In the genomic region with DNA sequence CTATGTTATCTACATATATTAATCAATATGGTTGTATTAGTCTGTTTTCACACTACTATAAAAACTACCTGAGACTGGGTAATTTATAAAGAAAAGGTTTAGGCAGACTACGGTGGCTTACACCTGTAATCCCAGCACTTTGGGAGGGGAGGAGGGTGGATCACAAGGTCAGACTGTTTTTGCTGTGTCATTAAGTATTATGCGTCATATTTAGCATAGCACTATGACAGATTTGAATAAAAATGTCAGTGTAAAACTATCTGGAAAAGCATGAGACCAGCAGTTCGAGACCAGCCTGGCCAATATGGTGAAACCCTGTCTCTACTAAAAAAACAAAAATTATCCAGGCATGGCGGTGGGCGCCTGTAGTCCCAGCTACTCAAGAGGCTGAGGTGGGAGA, we compare ENCODE assay signal across 33 cellular contexts.
A peak's percentile ranks its signal among the peaks of the same experiment; 100 is the strongest.
DNase-seq lines count a peak whose midpoint lies in the region; ATAC-seq, FAIRE-seq and TF ChIP-seq lines count a peak whose summit lies in the region.
"Had no signal": no experiment of that assay in that cellular context is flagged by ENCODE, and none has a peak within 500 bp of the region (broad histone marks: within the 10 kb centered on the region; RNA-seq: fewer than 3 reads in every experiment).

No MANE protein-coding gene starts in this region.

- CTCF ChIA-PET in K562 (lab: Yijun Ruan, JAX; ENCODE audit: low intra/inter-chr PET ratio): no interaction called here

- H3K27ac Mint-ChIP-seq in GM23338: peak overlapping the region; percentile 52; the same call in 1 of the 2 replicates
- H3K27ac Mint-ChIP-seq: B cell; CD14-positive monocyte; CD4-positive, alpha-beta memory T cell; CD4-positive, alpha-beta T cell; CD4-positive, CD25-positive, alpha-beta regulatory T cell; CD8-positive, alpha-beta memory T cell; CD8-positive, alpha-beta T cell had no signal

- H3K4me3 ChIP-seq in GM23338: no peak overlapping the region
- H3K4me3 ChIP-seq in K562: no peak overlapping the region
- H3K4me3 ChIP-seq in breast epithelium: no peak overlapping the region
- H3K4me3 ChIP-seq: A549; BLaER1; BLaER1 treated with 17β-estradiol and CSF1 and Interleukin-3, amounts not matched to agents 10 nM and 100 nM had no signal

- H3F3A ChIP-seq in GM23338 (replicated peaks; ENCODE audit: low read depth): no peaks in the 10 kb centered on the region

- H2AFZ ChIP-seq in GM23338 (peak overlapping the region; percentile 6; the same call in 1 of the 2 replicates), K562 (ENCODE audit: low read depth, low read length) (no peak overlapping the region)

- POLR2A ChIA-PET in K562 (lab: Yijun Ruan, JAX): no interaction called here

- 2% methylated on average over 5 of the region's 5 CpGs for WGBS in K562 (ENCODE audit: insufficient coverage, low coverage, missing lambda C conversion rate)

- H3K9me2 ChIP-seq in GM23338 (ENCODE audit: insufficient read depth): no peaks in the 10 kb centered on the region

- H3K27ac ChIP-seq in GM23338 (ENCODE audit: low read depth): no peak overlapping the region
- H3K27ac ChIP-seq in K562 (ENCODE audit: extremely low read depth, low read depth, low read length): no peak overlapping the region
- H3K27ac ChIP-seq in breast epithelium: no peak overlapping the region
- H3K27ac ChIP-seq: 22Rv1; A549; BLaER1; BLaER1 treated with 17β-estradiol and CSF1 and Interleukin-3, amounts not matched to agents 10 nM and 100 nM; C4-2B had no signal

- H3K27me3 ChIP-seq in GM23338 (ENCODE audit: insufficient read depth) (no peaks in the 10 kb centered on the region), K562 (ENCODE audit: control insufficient read depth in 2 of 2, insufficient read depth in 2 of 2, low read length in 2 of 2) (no peaks in the 10 kb centered on the region), breast epithelium (no peaks in the 10 kb centered on the region)
- H3K27me3 ChIP-seq: BE2C; BLaER1; BLaER1 treated with 17β-estradiol and CSF1 and Interleukin-3, amounts not matched to agents 10 nM and 100 nM had no signal

- BruUV-seq in K562 (replicated peaks; lab: Mats Ljungman, UMichigan): no TSS peak

- peaks cover 4% of the 10 kb centered on the region for H3K27me3 Mint-ChIP-seq in GM23338 (ENCODE audit: insufficient read depth, low read depth, poor library complexity)
- H3K27me3 Mint-ChIP-seq: CD4-positive, alpha-beta memory T cell; CD4-positive, alpha-beta T cell; CD4-positive, CD25-positive, alpha-beta regulatory T cell; CD8-positive, alpha-beta memory T cell had no signal

- in situ Hi-C loops in K562 (cut with MboI): no loop called here

- H3K36me3 Mint-ChIP-seq in GM23338 (ENCODE audit: low read depth): no peaks in the 10 kb centered on the region
- H3K36me3 Mint-ChIP-seq: CD14-positive monocyte; CD4-positive, alpha-beta memory T cell; CD4-positive, CD25-positive, alpha-beta regulatory T cell; CD8-positive, alpha-beta memory T cell; CD8-positive, alpha-beta T cell had no signal

- H3K4me1 Mint-ChIP-seq in GM23338: no peaks in the 10 kb centered on the region; the same call in 2 of the 3 replicates
- H3K4me1 Mint-ChIP-seq: B cell; CD14-positive monocyte; CD4-positive, alpha-beta memory T cell; CD4-positive, CD25-positive, alpha-beta regulatory T cell; CD8-positive, alpha-beta memory T cell had no signal

- no peaks in the 10 kb centered on the region for H3K9me1 ChIP-seq in K562 (ENCODE audit: control insufficient read depth, insufficient read depth, low read length)

- no peak overlapping the region for H3K4me2 ChIP-seq in GM23338
- no peak overlapping the region for H3K4me2 ChIP-seq in K562 (ENCODE audit: insufficient read depth, low read length)
- H3K4me2 ChIP-seq: A549; BLaER1; BLaER1 treated with 17β-estradiol and CSF1 and Interleukin-3, amounts not matched to agents 10 nM and 100 nM had no signal

- TF ChIP-seq POLR2A in K562 (conservative IDR thresholded peaks at IDR 0.05) (no peak), H54 (IDR thresholded peaks at IDR 0.05; ENCODE audit: low read depth, low read length) (no peak), breast epithelium (IDR thresholded peaks at IDR 0.05) (no peak)

- TF ChIP-seq CTCF in GM23338 (conservative IDR thresholded peaks at IDR 0.05; ENCODE audit: low read depth in 2 of 2) (no peak), K562 (IDR thresholded peaks at IDR 0.05 in 2 of 3, conservative IDR thresholded peaks at IDR 0.05 in 1 of 3; ENCODE audit: insufficient read depth in 2 of 3, low read depth in 1 of 3, low read length in 3 of 3) (no peak), breast epithelium (IDR thresholded peaks at IDR 0.05) (no peak)

- FAIRE-seq in K562 (lab: Jason Lieb, UNC) (no peak), H54 (lab: Jason Lieb, UNC) (no peak)
- FAIRE-seq: A204.1, A549, D721Med had no signal

- H3K4me1 ChIP-seq in GM23338 (ENCODE audit: insufficient read depth) (no peaks in the 10 kb centered on the region), K562 (replicated peaks in 1 of 2; ENCODE audit: control insufficient read depth in 2 of 2, insufficient read depth in 2 of 2, low read length in 2 of 2) (no peaks in the 10 kb centered on the region), breast epithelium (no peaks in the 10 kb centered on the region)
- H3K4me1 ChIP-seq: A549; BLaER1; BLaER1 treated with 17β-estradiol and CSF1 and Interleukin-3, amounts not matched to agents 10 nM and 100 nM; Caco-2 had no signal

- H3K4me3 Mint-ChIP-seq in GM23338: no peak overlapping the region
- H3K4me3 Mint-ChIP-seq: B cell; CD14-positive monocyte; CD4-positive, alpha-beta memory T cell; CD4-positive, alpha-beta T cell; CD4-positive, CD25-positive, alpha-beta regulatory T cell; CD8-positive, alpha-beta memory T cell; CD8-positive, alpha-beta T cell had no signal

- TF ChIP-seq EP300 in K562 (IDR thresholded peaks at IDR 0.05; ENCODE audit: low read length): no peak

- H3K36me3 ChIP-seq in GM23338 (ENCODE audit: insufficient read depth): no peaks in the 10 kb centered on the region
- no peaks in the 10 kb centered on the region for H3K36me3 ChIP-seq in K562 (ENCODE audit: control insufficient read depth, insufficient read depth, low read length)
- H3K36me3 ChIP-seq in breast epithelium: no peaks in the 10 kb centered on the region
- H3K36me3 ChIP-seq: BE2C; BLaER1; BLaER1 treated with 17β-estradiol and CSF1 and Interleukin-3, amounts not matched to agents 10 nM and 100 nM had no signal

- no peaks in the 10 kb centered on the region for H3K9me3 ChIP-seq in K562 (replicated peaks; ENCODE audit: control insufficient read depth, insufficient read depth, low read depth, low read length)
- H3K9me3 ChIP-seq in breast epithelium: no peaks in the 10 kb centered on the region
- H3K9me3 ChIP-seq: A549, BE2C, BLaER1, Caco-2 had no signal

- H3K9ac ChIP-seq in K562 (ENCODE audit: insufficient read depth in 1 of 2, low read depth in 2 of 2, low read length in 2 of 2): no peak overlapping the region
- H3K9ac ChIP-seq: BLaER1; BLaER1 treated with 17β-estradiol and CSF1 and Interleukin-3, amounts not matched to agents 10 nM and 100 nM had no signal

- intact Hi-C loops in K562 (cut with micrococcal nuclease): no loop called here
- intact Hi-C loops in breast epithelium (cut with DNase I; ENCODE audit: low total_unique reads): no loop called here

- no peaks in the 10 kb centered on the region for H3K9me3 Mint-ChIP-seq in GM23338
- H3K9me3 Mint-ChIP-seq: CD8-positive, alpha-beta T cell had no signal

- DNase-seq in GM23338 (ENCODE audit: low spot score) (no peak), K562 (ENCODE audit: extremely low read depth in 1 of 4, low spot score in 3 of 4) (no peak), H54 (ENCODE audit: insufficient read length, low spot score) (no peak), breast epithelium (ENCODE audit: low spot score in 2 of 2) (no peak)
- DNase-seq: 8988T; ACHN; AML-193; BE2C; C1 segment of cervical spinal cord; Caco-2; Calu3; CD4-positive, alpha-beta memory T cell; CD4-positive, alpha-beta T cell; CD4-positive, CD25-positive, alpha-beta regulatory T cell; CD8-positive, alpha-beta memory T cell; CD8-positive, alpha-beta T cell; COR-L47; DMS 273 treated with DMSO at 0.1 percent for 48 hours; DMS153; DMS53; DMS79; DMS79 treated with DMSO at 0.1 percent for 48 hours; DND-41; EL had no signal

- no peak for TF ChIP-seq RAD21 in K562 (CRISPR knock-in tag; conservative IDR thresholded peaks at IDR 0.05 in 1 of 2, IDR thresholded peaks at IDR 0.05 in 1 of 2)

- H3K79me2 ChIP-seq in GM23338 (replicated peaks; ENCODE audit: insufficient read depth) (no peaks in the 10 kb centered on the region), K562 (ENCODE audit: control insufficient read depth, insufficient read depth, low read length) (no peaks in the 10 kb centered on the region)

- H4K20me1 ChIP-seq in GM23338 (replicated peaks; ENCODE audit: insufficient read depth) (no peaks in the 10 kb centered on the region), K562 (replicated peaks; ENCODE audit: control insufficient read depth, insufficient read depth, low read length) (no peaks in the 10 kb centered on the region)
- H4K20me1 ChIP-seq: BLaER1; BLaER1 treated with 17β-estradiol and CSF1 and Interleukin-3, amounts not matched to agents 10 nM and 100 nM had no signal

- no peak for ATAC-seq in GM23338
- ATAC-seq in K562: no peak
- ATAC-seq: A549; CD8-positive, alpha-beta T cell had no signal

TF ChIP-seq in K562, 482 proteins besides CTCF, POLR2A, EP300 and RAD21 (continues in another document):
- TF ChIP-seq RFX7 (CRISPR knock-in tag; IDR thresholded peaks at IDR 0.05) (no peak), ZNF316 (IDR thresholded peaks at IDR 0.05) (peak; percentile 66), MAFG (tag; conservative IDR thresholded peaks at IDR 0.05) (0 out of 2 replicates have a peak, but pooled peaks have one; percentile 19), C11orf30 (IDR thresholded peaks at IDR 0.05; ENCODE audit: low read depth) (peak; percentile 53; the same call in 1 of the 2 replicates), YY1 (IDR thresholded peaks at IDR 0.05; ENCODE audit: borderline replicate concordance in 1 of 3, control insufficient read depth in 1 of 3, extremely low read depth in 1 of 3, insufficient read depth in 3 of 3, insufficient read length in 1 of 3, insufficient replicate concordance in 2 of 3, low read depth in 1 of 3, low read length in 2 of 3) (no peak), ZSCAN29 (IDR thresholded peaks at IDR 0.05) (no peak)
- TF ChIP-seq, protein P1, sequence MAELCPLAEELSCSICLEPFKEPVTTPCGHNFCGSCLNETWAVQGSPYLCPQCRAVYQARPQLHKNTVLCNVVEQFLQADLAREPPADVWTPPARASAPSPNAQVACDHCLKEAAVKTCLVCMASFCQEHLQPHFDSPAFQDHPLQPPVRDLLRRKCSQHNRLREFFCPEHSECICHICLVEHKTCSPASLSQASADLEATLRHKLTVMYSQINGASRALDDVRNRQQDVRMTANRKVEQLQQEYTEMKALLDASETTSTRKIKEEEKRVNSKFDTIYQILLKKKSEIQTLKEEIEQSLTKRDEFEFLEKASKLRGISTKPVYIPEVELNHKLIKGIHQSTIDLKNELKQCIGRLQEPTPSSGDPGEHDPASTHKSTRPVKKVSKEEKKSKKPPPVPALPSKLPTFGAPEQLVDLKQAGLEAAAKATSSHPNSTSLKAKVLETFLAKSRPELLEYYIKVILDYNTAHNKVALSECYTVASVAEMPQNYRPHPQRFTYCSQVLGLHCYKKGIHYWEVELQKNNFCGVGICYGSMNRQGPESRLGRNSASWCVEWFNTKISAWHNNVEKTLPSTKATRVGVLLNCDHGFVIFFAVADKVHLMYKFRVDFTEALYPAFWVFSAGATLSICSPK (IDR thresholded peaks at IDR 0.05; ENCODE audit: borderline replicate concordance): no peak
